In the genomic region with DNA sequence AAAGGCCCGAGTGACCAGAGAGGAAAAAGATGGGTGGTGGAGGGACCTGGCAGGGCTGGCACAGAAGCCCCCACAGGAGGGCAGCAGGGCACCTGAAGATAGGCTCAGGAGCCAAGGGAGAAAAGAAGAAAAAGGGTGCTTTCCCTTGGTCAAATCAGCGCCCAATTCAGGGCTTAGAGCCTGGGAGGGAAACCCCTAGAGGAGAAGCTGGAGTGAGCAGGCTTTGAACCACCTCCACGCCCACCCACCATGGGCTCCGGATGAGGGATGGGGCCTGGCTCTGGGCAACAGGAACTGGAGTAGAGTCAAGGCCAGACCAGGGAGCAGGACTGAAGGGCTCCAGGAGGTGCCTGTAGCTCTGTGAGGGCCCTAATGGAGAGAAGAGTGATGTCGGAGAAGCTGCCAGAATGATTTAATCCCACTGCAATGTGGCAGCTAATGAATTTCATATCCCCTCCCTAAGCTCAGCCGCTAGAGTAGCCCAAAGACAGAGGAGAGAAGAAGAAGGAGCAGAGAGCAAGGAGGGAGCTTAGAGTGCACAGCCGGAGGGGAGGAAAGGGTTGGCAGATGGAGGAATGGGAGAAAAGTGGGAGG, we compare ENCODE assay signal across 13 cellular contexts. TPM values are rescaled to one million over a fixed set of nuclear protein-coding genes. Genes with fewer than 3 reads are reported as not detected.
DNase-seq lines count a peak whose midpoint lies in the region; ATAC-seq and TF ChIP-seq lines count a peak whose summit lies in the region.
"Had no signal": no experiment of that assay in that cellular context is flagged by ENCODE, and none has a peak within 500 bp of the region (broad histone marks: within the 10 kb centered on the region; RNA-seq: fewer than 3 reads in every experiment).

No MANE protein-coding gene starts in this region.

- ATAC-seq in gastroesophageal sphincter = peak; percentile 32
- no peak for ATAC-seq in activated CD8-positive, alpha-beta T cell treated with anti-CD3 and anti-CD28 coated beads, Interleukin-2, amount 10 ng/mL, durations not matched to agents 7 days and 5 days

- DNase-seq in EL = peak; percentile 70
- DNase-seq in PC-9 = no peak
- no peak for DNase-seq in inferior parietal cortex (ENCODE audit: extremely low spot score)
- DNase-seq in activated CD8-positive, alpha-beta T cell treated with anti-CD3 and anti-CD28 coated beads, Interleukin-2, amount 10 ng/mL, durations not matched to agents 7 days and 5 days = no peak
- no peak for DNase-seq in effector memory CD4-positive, alpha-beta T cell
- no peak for DNase-seq in dermis blood vessel endothelial cell
- DNase-seq: activated T-cell treated with anti-CD3 and anti-CD28 coated beads for 4 hours, DMS79, SJCRH30 had no signal

- CTCF ChIA-PET in PC-9 (lab: Charles Lee) = interaction anchor here (0.8 kb wide), 1 partner anchor 41 kb away, joined by 4 read pairs; no protein-coding TSS in a partner anchor
- CTCF ChIA-PET in activated CD8-positive, alpha-beta T cell treated with anti-CD3 and anti-CD28 coated beads, Interleukin-2, amount 10 ng/mL, durations not matched to agents 7 days and 5 days (lab: Charles Lee) = no interaction called here

- H3K27me3 ChIP-seq in PC-9 (ENCODE audit: insufficient read depth, low read depth) = no peaks in the 10 kb centered on the region
- H3K27me3 ChIP-seq in gastroesophageal sphincter = no peaks in the 10 kb centered on the region
- no peaks in the 10 kb centered on the region for H3K27me3 ChIP-seq in rectal smooth muscle tissue (ENCODE audit: control insufficient read depth, insufficient read depth, low read length)
- no peaks in the 10 kb centered on the region for H3K27me3 ChIP-seq in effector memory CD4-positive, alpha-beta T cell (replicated peaks; ENCODE audit: control insufficient read depth, insufficient read depth, low read length, poor library complexity, severe bottlenecking)

- no peaks in the 10 kb centered on the region for H3K9me2 ChIP-seq in PC-9 (ENCODE audit: insufficient read depth)

- WGBS in gastroesophageal sphincter (ENCODE audit: low coverage in 1 of 2), 2 donors = 21% methylated on average over 4 of the region's 7 CpGs; no CpG with 5 or more reads in 1 of the 2 donors

- peaks cover 16% of the 10 kb centered on the region for H3K27me3 Mint-ChIP-seq in activated CD8-positive, alpha-beta T cell treated with anti-CD3 and anti-CD28 coated beads, Interleukin-2, amount 10 ng/mL, durations not matched to agents 7 days and 5 days (ENCODE audit: low read depth)

- TF ChIP-seq CTCF in PC-9 (conservative IDR thresholded peaks at IDR 0.05) = no peak
- TF ChIP-seq CTCF in gastroesophageal sphincter (IDR thresholded peaks at IDR 0.05) = peak in 3 of 4 experiments; percentile 25 to 44 (median 38)

- H3K4me3 Mint-ChIP-seq in activated CD8-positive, alpha-beta T cell treated with anti-CD3 and anti-CD28 coated beads, Interleukin-2, amount 10 ng/mL, durations not matched to agents 7 days and 5 days = no peak overlapping the region

- H3K4me2 ChIP-seq in PC-9 = peak overlapping the region; percentile 24; the same call in 1 of the 2 replicates

- H3K9me3 ChIP-seq in PC-9 (ENCODE audit: insufficient read depth, low read depth) (no peaks in the 10 kb centered on the region), gastroesophageal sphincter (no peaks in the 10 kb centered on the region)
- no peaks in the 10 kb centered on the region for H3K9me3 ChIP-seq in effector memory CD4-positive, alpha-beta T cell (ENCODE audit: control insufficient read depth, low read length)
- H3K9me3 ChIP-seq: SJCRH30 had no signal

- H3K36me3 Mint-ChIP-seq in activated CD8-positive, alpha-beta T cell treated with anti-CD3 and anti-CD28 coated beads, Interleukin-2, amount 10 ng/mL, durations not matched to agents 7 days and 5 days (ENCODE audit: low read depth) = no peaks in the 10 kb centered on the region

- H3K9me3 Mint-ChIP-seq in activated CD8-positive, alpha-beta T cell treated with anti-CD3 and anti-CD28 coated beads, Interleukin-2, amount 10 ng/mL, durations not matched to agents 7 days and 5 days (ENCODE audit: insufficient read depth) = no peaks in the 10 kb centered on the region

- H3K36me3 ChIP-seq in PC-9 (ENCODE audit: low read depth) (no peaks in the 10 kb centered on the region), gastroesophageal sphincter (no peaks in the 10 kb centered on the region), rectal smooth muscle tissue (ENCODE audit: control insufficient read depth, insufficient read depth, low read length) (no peaks in the 10 kb centered on the region)
- H3K36me3 ChIP-seq in effector memory CD4-positive, alpha-beta T cell (ENCODE audit: control insufficient read depth, insufficient read depth, low read length) = no peaks in the 10 kb centered on the region
- H3K36me3 ChIP-seq: SJCRH30 had no signal

- H3K4me1 ChIP-seq in PC-9 (replicated peaks; ENCODE audit: insufficient read depth) (peaks cover 24% of the 10 kb centered on the region), gastroesophageal sphincter (peaks cover 24 to 69% (median 48%) of the 10 kb centered on the region in 3 donors), rectal smooth muscle tissue (ENCODE audit: control insufficient read depth, insufficient read depth, low read length) (peaks cover 43% of the 10 kb centered on the region)
- H3K4me1 ChIP-seq in effector memory CD4-positive, alpha-beta T cell (ENCODE audit: control insufficient read depth, insufficient read depth, low read length, poor library complexity, severe bottlenecking) = no peaks in the 10 kb centered on the region
- H3K4me1 ChIP-seq: SJCRH30 had no signal

- no peak for TF ChIP-seq EP300 in gastroesophageal sphincter (IDR thresholded peaks at IDR 0.05)

- H3K4me3 ChIP-seq in PC-9 (no peak overlapping the region), gastroesophageal sphincter (no peak overlapping the region), rectal smooth muscle tissue (ENCODE audit: low read length) (peak overlapping the region; percentile 5)
- no peak overlapping the region for H3K4me3 ChIP-seq in effector memory CD4-positive, alpha-beta T cell (ENCODE audit: insufficient read depth, low read depth, low read length, poor library complexity, severe bottlenecking)
- H3K4me3 ChIP-seq: SJCRH30 had no signal

- no peaks in the 10 kb centered on the region for H3K4me1 Mint-ChIP-seq in activated CD8-positive, alpha-beta T cell treated with anti-CD3 and anti-CD28 coated beads, Interleukin-2, amount 10 ng/mL, durations not matched to agents 7 days and 5 days (ENCODE audit: low read depth)

- POLR2A ChIA-PET in PC-9 (lab: Charles Lee; ENCODE audit: unreplicated experiment) = no interaction called here
- POLR2A ChIA-PET in activated CD8-positive, alpha-beta T cell treated with anti-CD3 and anti-CD28 coated beads, Interleukin-2, amount 10 ng/mL, durations not matched to agents 7 days and 5 days (lab: Charles Lee) = no interaction called here

- no peak overlapping the region for H3K27ac ChIP-seq in PC-9
- H3K27ac ChIP-seq in gastroesophageal sphincter = peak overlapping the region; percentile 91 to 96 (median 92)
- H3K27ac ChIP-seq in rectal smooth muscle tissue (ENCODE audit: low read depth, low read length) = peak overlapping the region; percentile 94
- no peak overlapping the region for H3K27ac ChIP-seq in effector memory CD4-positive, alpha-beta T cell (ENCODE audit: insufficient read depth, low read length, poor library complexity, severe bottlenecking)
- H3K27ac ChIP-seq: SJCRH30 had no signal

- H2AFZ ChIP-seq in PC-9 = no peak overlapping the region

- H4K20me1 ChIP-seq in PC-9 (ENCODE audit: insufficient read depth) = no peaks in the 10 kb centered on the region

- H3K9ac ChIP-seq in rectal smooth muscle tissue (ENCODE audit: low read length) = no peak overlapping the region

- no peak overlapping the region for H3K27ac Mint-ChIP-seq in activated CD8-positive, alpha-beta T cell treated with anti-CD3 and anti-CD28 coated beads, Interleukin-2, amount 10 ng/mL, durations not matched to agents 7 days and 5 days

- no TSS peak for BruUV-seq in PC-9 (replicated peaks; lab: Mats Ljungman, UMichigan)

- peaks cover 5% of the 10 kb centered on the region; the same call in 1 of the 2 replicates for H3F3A ChIP-seq in PC-9 (ENCODE audit: insufficient read depth, low read depth)

- no peaks in the 10 kb centered on the region for H3K79me2 ChIP-seq in PC-9 (ENCODE audit: low read depth)

- TF ChIP-seq POLR2A in gastroesophageal sphincter (IDR thresholded peaks at IDR 0.05) = no peak

- intact Hi-C loops in PC-9 (cut with micrococcal nuclease; ENCODE audit: unreplicated experiment) = no loop called here

RNA-seq across cellular contexts. Expression of a gene that starts 12.0 kb away (rescaled TPM):
- total RNA-seq in PC-9 (2021) = not detected in 2 replicates
- total RNA-seq in gastroesophageal sphincter = 100 to 1,000 TPM in 1 of 4 donors, 10 to 100 TPM in 3; 63.9 to 149 (median 66.1) TPM
- total RNA-seq in activated CD8-positive, alpha-beta T cell treated with anti-CD3 and anti-CD28 coated beads, Interleukin-2, amount 10 ng/mL, durations not matched to agents 7 days and 5 days = not detected
- not detected in 2 replicates for total RNA-seq in dermis blood vessel endothelial cell
- total RNA-seq: endothelial cell of umbilical vein, mononuclear cell, SJCRH30 had no signal

RNA-seq across cellular contexts. Expression of a gene that starts 30.4 kb away (rescaled TPM):
- total RNA-seq in PC-9 (2021) (not detected in 2 replicates), gastroesophageal sphincter (not detected), dermis blood vessel endothelial cell (not detected in 2 replicates)
- not detected for total RNA-seq in activated CD8-positive, alpha-beta T cell treated with anti-CD3 and anti-CD28 coated beads, Interleukin-2, amount 10 ng/mL, durations not matched to agents 7 days and 5 days
- total RNA-seq: endothelial cell of umbilical vein, mononuclear cell, SJCRH30 had no signal

Comparison
In these comparisons a context has a peak if more than half of its experiments do, and no peak if none do; other contexts are left out.
1. H3K27ac ChIP-seq: peak in gastroesophageal sphincter (4 of 4) and rectal smooth muscle tissue (single experiment); none in PC-9 (single experiment) and effector memory CD4-positive, alpha-beta T cell (single experiment).
2. RNA of a gene that starts 12.0 kb away (total RNA-seq): 63.9 to 149 TPM in gastroesophageal sphincter; not detected in PC-9, not detected in activated CD8-positive, alpha-beta T cell treated with anti-CD3 and anti-CD28 coated beads, Interleukin-2, amount 10 ng/mL, durations not matched to agents 7 days and 5 days and not detected in dermis blood vessel endothelial cell; every median in the first group is over 10 times any median in the second.